8 cellular contexts compared by ENCODE assay signal in genomic region chr18:70290482-70291294, GRCh38. TPM values are rescaled to one million over a fixed set of nuclear protein-coding genes. Genes with fewer than 3 reads are reported as not detected.
DNase-seq lines count a peak whose midpoint lies in the region; ATAC-seq, FAIRE-seq and TF ChIP-seq lines count a peak whose summit lies in the region.

No MANE protein-coding gene starts in this region.

- peaks cover 55% of the 10 kb centered on the region for H3K79me2 ChIP-seq in DOHH2 (ENCODE audit: control insufficient read depth, low read length)

- no peak overlapping the region for H3K27ac ChIP-seq in DOHH2 (ENCODE audit: low read depth, low read length)
- peak overlapping the region in 2 of 4 donors; percentile 90 to 98 for H3K27ac ChIP-seq in Peyer's patch
- H3K27ac ChIP-seq in pancreas, result peak overlapping the region in 2 of 4 donors; percentile 8 to 87

- no peak for TF ChIP-seq POLR2A in Peyer's patch (IDR thresholded peaks at IDR 0.05)

- ATAC-seq in pancreas, result no peak
- no peak for ATAC-seq in HG02798 (IDR thresholded peaks at IDR 0.05; ENCODE audit: poor library complexity, unreplicated experiment)

- H3K9me3 ChIP-seq in DOHH2 (ENCODE audit: control insufficient read depth, insufficient read depth, low read length) (no peaks in the 10 kb centered on the region), Peyer's patch (no peaks in the 10 kb centered on the region), pancreas (no peaks in the 10 kb centered on the region)

- no peaks in the 10 kb centered on the region for H3K9me2 ChIP-seq in DOHH2 (replicated peaks; ENCODE audit: control insufficient read depth, low read length)

- peak overlapping the region; percentile 48 for H3K4me2 ChIP-seq in DOHH2 (ENCODE audit: low read length)

- H3K27me3 ChIP-seq in DOHH2 (ENCODE audit: control insufficient read depth, low read length) (no peaks in the 10 kb centered on the region), Peyer's patch (no peaks in the 10 kb centered on the region), pancreas (no peaks in the 10 kb centered on the region)

- WGBS in pancreas, 2 donors, result 43 to 50% methylated on average over 11 of the region's 11 CpGs

- H3K4me3 ChIP-seq in DOHH2 (ENCODE audit: low read length), result peak overlapping the region; percentile 82
- H3K4me3 ChIP-seq in Peyer's patch, result peak overlapping the region in 3 of 4 donors; percentile 55 to 99 (median 65)
- peak overlapping the region; percentile 87 for H3K4me3 ChIP-seq in epithelial cell of proximal tubule (ENCODE audit: low read depth, low read length)
- peak overlapping the region in 3 of 4 donors; percentile 60 to 75 (median 71) for H3K4me3 ChIP-seq in pancreas

- DNase-seq in Peyer's patch, result no peak
- no peak for DNase-seq in epithelial cell of proximal tubule (ENCODE audit: low read depth)
- DNase-seq in pancreas, result no peak
- DNase-seq in A172 (ENCODE audit: low spot score), result no peak
- DNase-seq in AG08395 (ENCODE audit: low spot score), result no peak
- no peak for DNase-seq in NCI-H1694 (lab: John Stamatoyannopoulos, UW)

- H3K4me1 ChIP-seq in DOHH2 (ENCODE audit: control insufficient read depth, low read length), result peaks cover 5% of the 10 kb centered on the region; the same call in 1 of the 2 replicates
- H3K4me1 ChIP-seq in Peyer's patch, result peaks cover 0 to 53% (median 0%) of the 10 kb centered on the region in 4 donors
- peaks cover 11 to 34% (median 21%) of the 10 kb centered on the region in 3 donors for H3K4me1 ChIP-seq in pancreas

- H4K20me1 ChIP-seq in DOHH2 (ENCODE audit: control insufficient read depth, insufficient read depth, low read depth, low read length), result 0 out of 2 replicates have a peak, but pooled peaks cover under 1% of the 10 kb centered on the region

- FAIRE-seq in pancreas (lab: Jason Lieb, UNC), result no peak

- intact Hi-C loops in pancreas (cut with DNase I), result no loop called here

- no peak for TF ChIP-seq CTCF in DOHH2 (IDR thresholded peaks at IDR 0.05; ENCODE audit: low read depth, low read length, poor library complexity, severe bottlenecking)
- no peak for TF ChIP-seq CTCF in Peyer's patch (IDR thresholded peaks at IDR 0.05)
- TF ChIP-seq CTCF in epithelial cell of proximal tubule (conservative IDR thresholded peaks at IDR 0.05; ENCODE audit: low read depth, low read length), result no peak
- TF ChIP-seq CTCF in pancreas (IDR thresholded peaks at IDR 0.05), result no peak

- no peaks in the 10 kb centered on the region for H3F3A ChIP-seq in DOHH2 (ENCODE audit: control insufficient read depth, insufficient read depth)

- H3K36me3 ChIP-seq in DOHH2 (ENCODE audit: control insufficient read depth, low read length) (no peaks in the 10 kb centered on the region), Peyer's patch (no peaks in the 10 kb centered on the region), pancreas (no peaks in the 10 kb centered on the region)

RNA-seq across cellular contexts. Expression of gene SOCS6, which starts 1.8 kb away (rescaled TPM):
- total RNA-seq in Peyer's patch, result 10 to 100 TPM; 38.8 to 60.1 (median 41.1) TPM
- total RNA-seq in epithelial cell of proximal tubule, result 12.3 and 13.9 TPM in 2 replicates
- total RNA-seq in pancreas, result 10 to 100 TPM in 2 of 6 donors, 1 to 10 TPM in 4; 6.7 to 18.8 (median 8.8) TPM
- polyA plus RNA-seq in pancreas, result 1 to 10 TPM; 3.0 to 6.7 TPM
- 22.7 and 27.4 TPM in 2 replicates for total RNA-seq in A172 (2014; rRNA removed; shearing (Covaris generic))
